ENCODE assay signal across 9 cellular contexts in genomic region chr6:143054329-143054728, GRCh38.
"Had no signal": no experiment of that assay in that cellular context is flagged by ENCODE, and none has a peak within 500 bp of the region (broad histone marks: within the 10 kb centered on the region; RNA-seq: fewer than 3 reads in every experiment).

No MANE protein-coding gene starts in this region.

- H2AFZ ChIP-seq: GM23338 had no signal

- H3K4me3 ChIP-seq: GM23338 had no signal

- H3K4me3 Mint-ChIP-seq: GM23338, H9, HFFc6 had no signal

- DNase-seq: H9, HCEC 1CT, HFFc6, IMR-90, KBM-7 had no signal

- H3K9me3 Mint-ChIP-seq: HFFc6 had no signal

- H3K27ac ChIP-seq: HL-60 had no signal

- H3K27ac Mint-ChIP-seq: GM23338, H9, HFFc6 had no signal

- FAIRE-seq: H1, H54 had no signal

- ATAC-seq: GM23338 had no signal
